ENCODE assay signal across 8 cellular contexts in the genomic region with DNA sequence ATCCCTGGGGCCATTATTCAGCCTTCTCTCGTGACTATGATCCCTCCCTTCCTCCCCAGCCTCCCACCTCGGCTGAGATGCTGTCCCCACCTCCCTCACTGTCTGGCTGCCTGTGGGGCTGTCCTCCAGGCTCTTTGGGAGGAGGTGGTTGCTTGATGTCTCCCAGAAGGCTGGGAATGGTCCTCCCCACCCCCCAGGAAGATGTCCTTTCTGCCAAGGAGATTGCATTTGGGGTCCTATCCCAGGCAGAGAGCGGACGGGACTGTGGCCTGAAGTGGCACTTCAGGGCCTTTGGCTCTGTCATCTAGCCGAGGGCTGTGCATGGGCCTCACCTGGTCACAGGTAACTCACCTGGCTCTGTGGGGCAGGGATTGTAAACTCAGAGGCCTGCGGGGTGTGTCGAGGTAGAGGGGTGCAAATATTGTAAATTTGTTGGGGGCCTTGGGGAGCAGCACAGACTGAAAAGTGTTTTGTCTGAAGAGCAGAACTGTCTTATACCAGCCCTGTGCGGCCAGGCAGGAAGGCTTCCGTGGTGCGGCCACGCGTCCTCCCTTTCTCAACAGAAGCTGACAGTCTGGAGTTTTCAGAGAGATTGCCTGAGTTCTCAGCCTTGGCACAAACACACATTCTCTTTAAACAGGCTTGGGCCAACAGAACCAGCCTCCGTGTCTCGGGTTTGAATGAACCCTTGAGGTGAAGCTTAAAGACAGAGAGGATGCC.
DNase-seq lines count a peak whose midpoint lies in the region; ATAC-seq and TF ChIP-seq lines count a peak whose summit lies in the region.

No MANE protein-coding gene starts in this region.

- H2AFZ ChIP-seq in PC-9: no peak overlapping the region

- TSS peak; percentile 14 for BruUV-seq in PC-9 (replicated peaks; lab: Mats Ljungman, UMichigan)

- H3K4me2 ChIP-seq in DOHH2 (ENCODE audit: low read length): peak overlapping the region; percentile 63
- H3K4me2 ChIP-seq in PC-9: peak overlapping the region; percentile 99

- H3K27ac ChIP-seq in DOHH2 (ENCODE audit: low read depth, low read length) (no peak overlapping the region), PC-9 (peak overlapping the region; percentile 95), esophagus (ENCODE audit: low read depth in 2 of 2, low read length in 1 of 2) (peak overlapping the region; percentile 96 to 97)

- intact Hi-C loops in PC-9 (cut with micrococcal nuclease; ENCODE audit: unreplicated experiment) (no loop called here), posterior vena cava (cut with DNase I) (loop anchor here in 1 of 2 donors (5.0 kb wide), 1 partner anchor 36 kb away; no protein-coding TSS in a partner anchor)

- H3K79me2 ChIP-seq in DOHH2 (ENCODE audit: control insufficient read depth, low read length) (peaks cover 9% of the 10 kb centered on the region), PC-9 (ENCODE audit: low read depth) (peaks cover 40% of the 10 kb centered on the region)

- peaks cover 65% of the 10 kb centered on the region for H3K4me1 ChIP-seq in DOHH2 (ENCODE audit: control insufficient read depth, low read length)
- peaks cover 18% of the 10 kb centered on the region for H3K4me1 ChIP-seq in PC-9 (replicated peaks; ENCODE audit: insufficient read depth)
- peaks cover 10 to 39% of the 10 kb centered on the region in 2 donors for H3K4me1 ChIP-seq in esophagus (ENCODE audit: control insufficient read depth in 2 of 2, insufficient read depth in 2 of 2, low read length in 1 of 2)

- ATAC-seq in GM21526 (IDR thresholded peaks at IDR 0.05; ENCODE audit: low FRiP score, unreplicated experiment): no peak

- H3K9me3 ChIP-seq in DOHH2 (ENCODE audit: control insufficient read depth, insufficient read depth, low read length) (no peaks in the 10 kb centered on the region), PC-9 (ENCODE audit: insufficient read depth, low read depth) (no peaks in the 10 kb centered on the region), esophagus (ENCODE audit: control insufficient read depth in 2 of 2, insufficient read depth in 1 of 2, low read depth in 1 of 2, low read length in 1 of 2) (no peaks in the 10 kb centered on the region)

- WGBS in esophagus, 2 donors: 46 to 54% methylated on average over 14 of the region's 14 CpGs

- CTCF ChIA-PET in PC-9 (lab: Charles Lee): no interaction called here

- 0 out of 2 replicates have a peak, but pooled peaks cover 12% of the 10 kb centered on the region for H4K20me1 ChIP-seq in DOHH2 (ENCODE audit: control insufficient read depth, insufficient read depth, low read depth, low read length)
- no peaks in the 10 kb centered on the region for H4K20me1 ChIP-seq in PC-9 (ENCODE audit: insufficient read depth)

- H3F3A ChIP-seq in DOHH2 (ENCODE audit: control insufficient read depth, insufficient read depth) (peaks cover 8% of the 10 kb centered on the region; the same call in 1 of the 2 replicates), PC-9 (ENCODE audit: insufficient read depth, low read depth) (peaks cover 40% of the 10 kb centered on the region)

- H3K4me3 ChIP-seq in DOHH2 (ENCODE audit: low read length) (peak overlapping the region; percentile 41; the same call in 1 of the 2 replicates), PC-9 (peak overlapping the region; percentile 82; the same call in 1 of the 2 replicates), esophagus (ENCODE audit: low read depth in 1 of 2, low read length in 2 of 2) (no peak overlapping the region)

- no peak for DNase-seq in PC-9
- peak; percentile 83 for DNase-seq in posterior vena cava (ENCODE audit: low spot score)
- DNase-seq in stimulated activated CD4-positive, alpha-beta T cell treated with anti-CD3 and anti-CD28 coated beads, Interleukin-2, amount 100 ng/mL, for 24 hours: no peak
- DNase-seq in NCI-H345 treated with DMSO at 0.1 percent for 48 hours (lab: John Stamatoyannopoulos, UW; ENCODE audit: unreplicated experiment): no peak
- DNase-seq in activated gamma-delta T cell treated with Interleukin-2 at 50 U/mL for 16 hours: no peak

- no peaks in the 10 kb centered on the region for H3K9me2 ChIP-seq in DOHH2 (replicated peaks; ENCODE audit: control insufficient read depth, low read length)
- no peaks in the 10 kb centered on the region for H3K9me2 ChIP-seq in PC-9 (ENCODE audit: insufficient read depth)

- TF ChIP-seq CTCF in DOHH2 (IDR thresholded peaks at IDR 0.05; ENCODE audit: low read depth, low read length, poor library complexity, severe bottlenecking) (no peak), PC-9 (conservative IDR thresholded peaks at IDR 0.05) (no peak)

- H3K36me3 ChIP-seq in DOHH2 (ENCODE audit: control insufficient read depth, low read length): no peaks in the 10 kb centered on the region
- H3K36me3 ChIP-seq in PC-9 (ENCODE audit: low read depth): no peaks in the 10 kb centered on the region
- no peaks in the 10 kb centered on the region for H3K36me3 ChIP-seq in esophagus (ENCODE audit: control insufficient read depth in 2 of 2, insufficient read depth in 2 of 2, low read length in 1 of 2)

- POLR2A ChIA-PET in PC-9 (lab: Charles Lee; ENCODE audit: unreplicated experiment): interaction anchor here (0.6 kb wide), 1 partner anchor 857 kb away, joined by 4 read pairs; no protein-coding TSS in a partner anchor

- H3K27me3 ChIP-seq in DOHH2 (ENCODE audit: control insufficient read depth, low read length): no peaks in the 10 kb centered on the region
- H3K27me3 ChIP-seq in PC-9 (ENCODE audit: insufficient read depth, low read depth): no peaks in the 10 kb centered on the region
- H3K27me3 ChIP-seq in esophagus (ENCODE audit: control insufficient read depth in 1 of 2, insufficient read depth in 2 of 2, low read length in 2 of 2): no peaks in the 10 kb centered on the region

Comparison
In these comparisons a context has a peak if more than half of its experiments do, and no peak if none do; other contexts are left out.
1. H3K4me3 ChIP-seq: peak in DOHH2 (single experiment) and PC-9 (single experiment); none in esophagus (0 of 2).